ENCODE assay signal across 1 cellular context in genomic region chr3:37811625-37812356, GRCh38.
TF ChIP-seq lines count a peak whose summit lies in the region.

No MANE protein-coding gene starts in this region.

TF ChIP-seq in IMR-90, 13 proteins besides CTCF, POLR2A, EP300 and RAD21:
- TF ChIP-seq RFX5 (IDR thresholded peaks at IDR 0.05; ENCODE audit: low read depth, low read length) (no peak), FOS (IDR thresholded peaks at IDR 0.05; ENCODE audit: low read depth, low read length) (no peak), MAZ (IDR thresholded peaks at IDR 0.05; ENCODE audit: borderline replicate concordance, low read depth, low read length) (peak; percentile 12; the same call in 1 of the 2 replicates), MXI1 (IDR thresholded peaks at IDR 0.05; ENCODE audit: borderline replicate concordance, low read depth, low read length) (peak; percentile 93), BHLHE40 (IDR thresholded peaks at IDR 0.05; ENCODE audit: low read depth, low read length) (peak; percentile 83)
